In genomic region chr22:44628273-44628672, GRCh38 we compare ENCODE assay signal across 29 cellular contexts.
"Had no signal": no experiment of that assay in that cellular context is flagged by ENCODE, and none has a peak within 500 bp of the region (broad histone marks: within the 10 kb centered on the region; RNA-seq: fewer than 3 reads in every experiment).

No MANE protein-coding gene starts in this region.

- H3K4me1 ChIP-seq: colonic mucosa, gastrocnemius medialis, suprapubic skin, transverse colon, vagina had no signal

- H3K27ac Mint-ChIP-seq: dendritic cell treated with granulocyte-macrophage colony-stimulating factor and Interleukin-4, amounts not matched to agents 40 ng/mL and 50 ng/mL, for 4 days; endodermal cell; nephron had no signal

- H3K9me3 ChIP-seq: colonic mucosa, gastrocnemius medialis, ovary, suprapubic skin, transverse colon, vagina had no signal

- H3K27me3 ChIP-seq: colonic mucosa, gastrocnemius medialis, ovary, transverse colon, vagina had no signal

- DNase-seq: colonic mucosa; effector CD8-positive, alpha-beta T cell; gastrocnemius medialis; head of caudate nucleus; mesenchymal stem cell; midbrain; naive thymus-derived CD4-positive, alpha-beta T cell; nucleus accumbens; retina; stimulated activated CD4-positive, alpha-beta T cell treated with anti-CD3 and anti-CD28 coated beads, Interleukin-12 subunit alpha, Interleukin-12 subunit beta, amount 100 ng/mL, for 4 hours; stimulated activated CD4-positive, alpha-beta T cell treated with anti-CD3 and anti-CD28 coated beads, Interleukin-1b, Interleukin-23, amount 100 ng/mL, for 48 hours; stimulated activated CD4-positive, alpha-beta T cell treated with anti-CD3 and anti-CD28 coated beads, Interleukin-4, amount 100 ng/mL, for 1 hour; stimulated activated CD8-positive, alpha-beta memory T cell treated with anti-CD3 and anti-CD28 coated beads, Interleukin-4, amount 100 ng/mL, for 48 hours; stimulated activated naive CD4-positive, alpha-beta T cell; stimulated activated naive CD8-positive, alpha-beta T cell treated with anti-CD3 and anti-CD28 coated beads, Interleukin-15, amount 100 ng/mL, for 72 hours; transverse colon had no signal

- H2AFZ ChIP-seq: neural progenitor cell had no signal

- H3K36me3 Mint-ChIP-seq: neural progenitor cell had no signal

- H3K4me2 ChIP-seq: neural progenitor cell, smooth muscle cell had no signal

- ATAC-seq: esophagus mucosa; gastrocnemius medialis; left lobe of liver; naive thymus-derived CD4-positive, alpha-beta T cell; sciatic nerve; stimulated activated naive CD8-positive, alpha-beta T cell treated with anti-CD3 and anti-CD28 coated beads, Interleukin-15, amount 100 ng/mL, for 72 hours had no signal

- FAIRE-seq: keratinocyte had no signal

- H3K27ac ChIP-seq: colonic mucosa, epithelial cell of prostate, gastrocnemius medialis, neural progenitor cell, ovary, suprapubic skin, transverse colon, vagina had no signal

- H3K9me3 Mint-ChIP-seq: dendritic cell treated with granulocyte-macrophage colony-stimulating factor and Interleukin-4, amounts not matched to agents 40 ng/mL and 50 ng/mL, for 4 days; endodermal cell had no signal

- H3K4me3 Mint-ChIP-seq: dendritic cell treated with granulocyte-macrophage colony-stimulating factor and Interleukin-4, amounts not matched to agents 40 ng/mL and 50 ng/mL, for 4 days; endodermal cell; naive thymus-derived CD4-positive, alpha-beta T cell; nephron; neural progenitor cell; stimulated activated naive CD8-positive, alpha-beta T cell treated with anti-CD3 and anti-CD28 coated beads, Interleukin-15, amount 100 ng/mL, for 72 hours had no signal

- H3K9ac ChIP-seq: neural progenitor cell had no signal

- H3K4me1 Mint-ChIP-seq: nephron had no signal

- H3K27me3 Mint-ChIP-seq: stimulated activated naive CD8-positive, alpha-beta T cell treated with anti-CD3 and anti-CD28 coated beads, Interleukin-15, amount 100 ng/mL, for 72 hours had no signal

- H3K4me3 ChIP-seq: colonic mucosa, gastrocnemius medialis, neural progenitor cell, ovary, smooth muscle cell, suprapubic skin, transverse colon, vagina had no signal

- H3K36me3 ChIP-seq: colonic mucosa, gastrocnemius medialis, neural progenitor cell, ovary, suprapubic skin, transverse colon, vagina had no signal
